1 cellular context compared by ENCODE assay signal in genomic region chr5:92637247-92637646, GRCh38.
TF ChIP-seq lines count a peak whose summit lies in the region.

No MANE protein-coding gene starts in this region.

TF ChIP-seq in SK-N-SH, 30 proteins besides CTCF, POLR2A, EP300 and RAD21 (continued from another document):
- TF ChIP-seq, protein P1, sequence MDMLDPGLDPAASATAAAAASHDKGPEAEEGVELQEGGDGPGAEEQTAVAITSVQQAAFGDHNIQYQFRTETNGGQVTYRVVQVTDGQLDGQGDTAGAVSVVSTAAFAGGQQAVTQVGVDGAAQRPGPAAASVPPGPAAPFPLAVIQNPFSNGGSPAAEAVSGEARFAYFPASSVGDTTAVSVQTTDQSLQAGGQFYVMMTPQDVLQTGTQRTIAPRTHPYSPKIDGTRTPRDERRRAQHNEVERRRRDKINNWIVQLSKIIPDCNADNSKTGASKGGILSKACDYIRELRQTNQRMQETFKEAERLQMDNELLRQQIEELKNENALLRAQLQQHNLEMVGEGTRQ (IDR thresholded peaks at IDR 0.05; ENCODE audit: borderline replicate concordance, low read depth, low read length), result no peak
- no peak for TF ChIP-seq TAF1 (IDR thresholded peaks at IDR 0.05; ENCODE audit: borderline replicate concordance, low read depth, low read length)
- no peak for TF ChIP-seq MXI1 (IDR thresholded peaks at IDR 0.05; ENCODE audit: low read depth, low read length)
- no peak for TF ChIP-seq JUND (IDR thresholded peaks at IDR 0.05)
- no peak for TF ChIP-seq SMC3 (IDR thresholded peaks at IDR 0.05; ENCODE audit: low read depth, low read length)
- no peak for TF ChIP-seq TCF12 (IDR thresholded peaks at IDR 0.05)
